1 cellular context compared by ENCODE assay signal in genomic region chr3:157174265-157174615, GRCh38.
TF ChIP-seq lines count a peak whose summit lies in the region.

No MANE protein-coding gene starts in this region.

TF ChIP-seq in liver, 16 proteins besides CTCF, POLR2A, EP300 and RAD21 (continued from another document):
- TF ChIP-seq REST (IDR thresholded peaks at IDR 0.05), result no peak
- TF ChIP-seq GABPA (IDR thresholded peaks at IDR 0.05 in 1 of 2, conservative IDR thresholded peaks at IDR 0.05 in 1 of 2), result no peak
- no peak for TF ChIP-seq RXRA (IDR thresholded peaks at IDR 0.05)
- TF ChIP-seq HNF4G (IDR thresholded peaks at IDR 0.05), result no peak
